Comparison of ENCODE assay signal across 2 cellular contexts in the genomic region with DNA sequence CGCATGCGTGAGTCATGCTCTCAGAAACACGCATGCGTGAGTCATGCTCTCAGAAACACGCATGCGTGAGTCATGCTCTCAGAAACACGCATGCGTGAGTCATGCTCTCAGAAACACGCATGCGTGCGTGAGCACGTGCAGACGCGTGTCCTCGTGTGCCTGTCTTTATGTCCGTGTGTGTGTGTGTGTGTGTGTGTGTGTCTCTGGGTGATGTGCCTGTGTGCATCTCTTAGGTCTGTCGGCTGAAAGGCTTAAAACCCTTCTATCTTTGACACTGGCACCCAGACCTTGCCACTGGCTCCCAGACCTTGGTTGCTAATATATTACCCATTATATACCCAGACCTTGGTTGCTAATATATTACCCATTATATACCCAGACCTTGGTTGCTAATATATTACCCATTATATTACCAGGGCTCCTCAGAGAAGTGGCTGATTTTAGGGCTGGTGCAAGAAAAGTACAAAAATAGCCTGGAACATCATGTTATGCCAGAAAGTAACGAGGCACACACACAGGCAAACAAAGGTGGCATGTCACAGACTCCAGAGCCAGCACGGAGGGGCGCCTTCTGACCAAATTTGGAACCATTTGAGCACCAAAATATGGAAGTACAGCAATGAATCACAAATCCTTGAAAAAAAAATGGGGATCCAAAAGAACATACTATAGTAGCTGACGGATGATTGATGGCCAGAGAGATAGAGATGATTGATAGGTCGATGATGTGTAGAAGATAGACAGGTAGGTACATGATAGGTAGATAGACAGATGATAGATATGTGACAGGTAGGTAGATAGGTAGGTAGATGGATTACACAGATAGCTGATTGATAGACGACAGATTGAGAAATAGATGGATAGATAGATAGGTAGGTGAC.
TF ChIP-seq lines count a peak whose summit lies in the region.

No MANE protein-coding gene starts in this region.

TF ChIP-seq in HCT116, 20 proteins besides CTCF, POLR2A, EP300 and RAD21 (continued from another document):
- no peak for TF ChIP-seq ZBTB33 (IDR thresholded peaks at IDR 0.05; ENCODE audit: extremely low read depth, insufficient replicate concordance, low read length)
- TF ChIP-seq, protein P1, sequence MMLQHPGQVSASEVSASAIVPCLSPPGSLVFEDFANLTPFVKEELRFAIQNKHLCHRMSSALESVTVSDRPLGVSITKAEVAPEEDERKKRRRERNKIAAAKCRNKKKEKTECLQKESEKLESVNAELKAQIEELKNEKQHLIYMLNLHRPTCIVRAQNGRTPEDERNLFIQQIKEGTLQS (IDR thresholded peaks at IDR 0.05): no peak
- TF ChIP-seq YY1 (IDR thresholded peaks at IDR 0.05; ENCODE audit: extremely low read depth, insufficient replicate concordance, low read depth, low read length): no peak
- no peak for TF ChIP-seq CBX3 (IDR thresholded peaks at IDR 0.05; ENCODE audit: low read depth)
- no peak for TF ChIP-seq TCF7L2 (IDR thresholded peaks at IDR 0.05; ENCODE audit: borderline replicate concordance, extremely low read depth, insufficient read depth, insufficient read length)
- TF ChIP-seq JUND (IDR thresholded peaks at IDR 0.05): no peak

TF ChIP-seq in SK-N-SH, 30 proteins besides CTCF, POLR2A, EP300 and RAD21 (continued from another document):
- no peak for TF ChIP-seq PBX3 (IDR thresholded peaks at IDR 0.05)
- TF ChIP-seq POLR2AphosphoS5 (IDR thresholded peaks at IDR 0.05; ENCODE audit: low read depth, low read length): no peak
- TF ChIP-seq REST (IDR thresholded peaks at IDR 0.05; ENCODE audit: low read depth, low read length): no peak
- no peak for TF ChIP-seq ZBTB33 (IDR thresholded peaks at IDR 0.05; ENCODE audit: borderline replicate concordance, low read depth)
- TF ChIP-seq FOSL2 (IDR thresholded peaks at IDR 0.05; ENCODE audit: borderline replicate concordance, low read depth): no peak
- TF ChIP-seq YY1 (IDR thresholded peaks at IDR 0.05; ENCODE audit: low read depth): no peak
- TF ChIP-seq FOXJ3 (CRISPR knock-in tag; IDR thresholded peaks at IDR 0.05): no peak
- no peak for TF ChIP-seq ELF1 (IDR thresholded peaks at IDR 0.05)
- TF ChIP-seq TEAD4 (IDR thresholded peaks at IDR 0.05; ENCODE audit: borderline replicate concordance, insufficient read depth): no peak
- TF ChIP-seq NRF1 (IDR thresholded peaks at IDR 0.05; ENCODE audit: low read depth, low read length): no peak; the same call in 1 of the 2 replicates
- no peak for TF ChIP-seq RFX5 (IDR thresholded peaks at IDR 0.05; ENCODE audit: low read length)
- no peak for TF ChIP-seq SIN3A (IDR thresholded peaks at IDR 0.05; ENCODE audit: borderline replicate concordance, low read depth, low read length)
